Comparison of ENCODE assay signal across 1 cellular context in the genomic region with DNA sequence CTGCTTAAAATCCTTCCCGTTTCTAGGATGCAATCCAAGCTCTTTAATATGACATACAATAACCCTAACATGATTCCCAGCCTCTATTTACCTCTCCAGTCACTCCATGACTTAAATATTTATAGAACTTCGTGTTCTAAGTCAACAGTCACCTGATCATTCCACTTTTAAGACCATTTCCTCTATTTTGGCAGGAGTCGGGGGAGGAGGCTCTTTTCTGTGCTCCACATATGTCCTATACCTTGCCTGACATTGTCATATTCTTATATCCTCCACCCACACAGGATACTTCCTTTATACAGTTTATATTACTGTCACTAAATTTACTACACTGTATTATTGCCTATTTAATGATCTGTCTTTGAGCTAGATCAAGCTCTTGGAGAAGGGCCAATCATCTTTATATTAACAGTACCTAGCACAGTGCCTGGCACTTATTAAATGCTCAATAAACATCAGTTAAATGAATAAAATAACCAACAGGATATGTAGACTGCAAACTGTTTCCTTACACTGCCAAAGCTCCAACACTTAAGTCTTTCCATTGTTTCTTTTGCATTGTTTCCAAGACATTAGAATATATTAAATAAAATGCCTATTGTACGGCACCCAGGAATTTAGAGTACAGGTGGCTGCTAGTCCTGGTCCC.
TF ChIP-seq lines count a peak whose summit lies in the region.

No MANE protein-coding gene starts in this region.

TF ChIP-seq in K562, 482 proteins besides CTCF, POLR2A, EP300 and RAD21 (continued from another document):
- TF ChIP-seq ZNF740 (CRISPR knock-in tag; IDR thresholded peaks at IDR 0.05) (no peak), ZNF740 (tag; IDR thresholded peaks at IDR 0.05) (no peak)
